In the genomic region with DNA sequence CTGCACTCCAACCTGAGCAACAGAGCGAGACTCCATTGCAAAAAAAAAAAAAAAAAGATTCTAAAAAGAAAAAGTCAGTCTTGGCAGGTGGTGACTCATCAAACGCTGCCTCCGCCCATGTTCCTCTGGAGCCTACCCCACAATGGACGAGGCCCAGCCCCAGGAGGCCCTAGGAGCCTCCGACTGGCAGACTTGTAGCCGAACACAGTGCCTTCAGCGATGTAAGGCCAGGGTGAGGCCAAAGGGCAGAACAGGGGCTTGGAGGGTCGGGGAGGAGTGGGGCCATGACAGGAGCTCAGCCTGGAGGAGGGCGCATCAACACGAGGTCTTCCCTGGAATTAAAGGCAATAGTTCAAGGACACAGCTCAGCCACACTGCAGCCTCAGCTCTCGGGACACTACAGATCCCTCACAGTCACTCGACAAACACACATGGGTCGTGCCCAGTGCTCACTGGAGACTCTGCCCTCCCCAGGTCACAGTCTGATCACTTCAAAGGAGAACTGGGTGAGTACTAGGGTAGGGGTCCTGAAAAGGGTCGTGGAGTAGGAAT, we compare ENCODE assay signal across 12 cellular contexts. TPM values are rescaled to one million over a fixed set of nuclear protein-coding genes. Genes with fewer than 3 reads are reported as not detected.
DNase-seq lines count a peak whose midpoint lies in the region; ATAC-seq, FAIRE-seq and TF ChIP-seq lines count a peak whose summit lies in the region.
"Had no signal": no experiment of that assay in that cellular context is flagged by ENCODE, and none has a peak within 500 bp of the region (broad histone marks: within the 10 kb centered on the region; RNA-seq: fewer than 3 reads in every experiment).

No MANE protein-coding gene starts in this region.

- DNase-seq in A549 (ENCODE audit: low read depth in 1 of 2, low spot score in 1 of 2) (peak in 1 of 2 experiments; percentile 53), GM04504 (ENCODE audit: low read depth) (peak; percentile 36), SJSA1 (ENCODE audit: low read depth in 1 of 2, low spot score in 2 of 2) (peak; percentile 57 to 79), glomerular visceral epithelial cell (ENCODE audit: extremely low spot score) (peak; percentile 62), T-helper 9 cell (no peak), NCI-H1436 treated with DMSO at 0.1 percent for 48 hours (lab: John Stamatoyannopoulos, UW) (no peak), HEK293T (ENCODE audit: extremely low spot score) (no peak)
- DNase-seq: NCI-H1105, T-helper 17 cell had no signal

- H3K27me3 ChIP-seq in SJSA1 (replicated peaks) = no peaks in the 10 kb centered on the region

- TF ChIP-seq CTCF in A549 (IDR thresholded peaks at IDR 0.05) = no peak

- no peaks in the 10 kb centered on the region for H3K9me3 ChIP-seq in A549
- H3K9me3 ChIP-seq in SJSA1 (replicated peaks) = no peaks in the 10 kb centered on the region

- CTCF ChIA-PET in A549 (lab: Yijun Ruan, JAX) (interaction anchor here (0.6 kb wide), 1 partner anchor 1241 kb away, joined by 3 read pairs; no protein-coding TSS in a partner anchor), HEK293T (lab: Yijun Ruan, JAX) (interaction anchor here (0.6 kb wide), 1 partner anchor 28 kb away, joined by 5 read pairs; no protein-coding TSS in a partner anchor)

- peaks cover 29% of the 10 kb centered on the region for H3K36me3 ChIP-seq in SJSA1

- TF ChIP-seq RAD21 in A549 (conservative IDR thresholded peaks at IDR 0.05 in 1 of 2, IDR thresholded peaks at IDR 0.05 in 1 of 2) = no peak

- TF ChIP-seq EP300 in A549 (IDR thresholded peaks at IDR 0.05) = no peak

- ATAC-seq in A549 (peak; percentile 32 to 39; a peak in 3 of 6 replicates), HG03108 (IDR thresholded peaks at IDR 0.05; ENCODE audit: unreplicated experiment) (no peak)
- ATAC-seq: GM23338, left lobe of liver, T-helper 17 cell had no signal

- POLR2A ChIA-PET in A549 (lab: Yijun Ruan, JAX) (no interaction called here), HEK293T (lab: Yijun Ruan, JAX) (no interaction called here)

- 31% methylated on average over 4 of the region's 14 CpGs for WGBS in A549 (ENCODE audit: missing lambda C conversion rate)

- no peak for FAIRE-seq in A549 (lab: Jason Lieb, UNC)

- H3K4me2 ChIP-seq in A549 = no peak overlapping the region
- H3K4me2 ChIP-seq: GM23338 had no signal

- no peak overlapping the region for H3K4me3 ChIP-seq in A549
- H3K4me3 ChIP-seq in SJSA1 = no peak overlapping the region
- H3K4me3 ChIP-seq: GM23338 had no signal

- TF ChIP-seq POLR2A in A549 (IDR thresholded peaks at IDR 0.05; ENCODE audit: low read length) = no peak

- H3K27ac ChIP-seq in A549 (peak overlapping the region in 1 of 2 experiments; percentile 68; a peak in 2 of 6 replicates), SJSA1 (0 out of 2 replicates have a peak overlapping the region, but pooled peaks have one; percentile 14)

- H3K4me1 ChIP-seq in A549 (peaks cover 12% of the 10 kb centered on the region), SJSA1 (replicated peaks) (peaks cover 16% of the 10 kb centered on the region)

TF ChIP-seq in A549, 52 proteins besides CTCF, POLR2A, EP300 and RAD21:
- TF ChIP-seq FOSL2 (IDR thresholded peaks at IDR 0.05) = no peak
- peak; percentile 65 for TF ChIP-seq FOSL2 (CRISPR knock-in tag; IDR thresholded peaks at IDR 0.05)
- no peak for TF ChIP-seq HOXA7 (CRISPR knock-in tag; IDR thresholded peaks at IDR 0.05)
- no peak for TF ChIP-seq PHF8 (IDR thresholded peaks at IDR 0.05; ENCODE audit: borderline replicate concordance, low read depth)
- TF ChIP-seq, protein P1, sequence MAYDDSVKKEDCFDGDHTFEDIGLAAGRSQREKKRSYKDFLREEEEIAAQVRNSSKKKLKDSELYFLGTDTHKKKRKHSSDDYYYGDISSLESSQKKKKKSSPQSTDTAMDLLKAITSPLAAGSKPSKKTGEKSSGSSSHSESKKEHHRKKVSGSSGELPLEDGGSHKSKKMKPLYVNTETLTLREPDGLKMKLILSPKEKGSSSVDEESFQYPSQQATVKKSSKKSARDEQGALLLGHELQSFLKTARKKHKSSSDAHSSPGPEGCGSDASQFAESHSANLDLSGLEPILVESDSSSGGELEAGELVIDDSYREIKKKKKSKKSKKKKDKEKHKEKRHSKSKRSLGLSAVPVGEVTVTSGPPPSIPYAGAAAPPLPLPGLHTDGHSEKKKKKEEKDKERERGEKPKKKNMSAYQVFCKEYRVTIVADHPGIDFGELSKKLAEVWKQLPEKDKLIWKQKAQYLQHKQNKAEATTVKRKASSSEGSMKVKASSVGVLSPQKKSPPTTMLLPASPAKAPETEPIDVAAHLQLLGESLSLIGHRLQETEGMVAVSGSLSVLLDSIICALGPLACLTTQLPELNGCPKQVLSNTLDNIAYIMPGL (CRISPR knock-in tag; IDR thresholded peaks at IDR 0.05; ENCODE audit: borderline replicate concordance) = no peak

TF ChIP-seq in HEK293T, 16 proteins besides CTCF, POLR2A, EP300 and RAD21:
- TF ChIP-seq SUZ12 (IDR thresholded peaks at IDR 0.05) (no peak), HDGF (IDR thresholded peaks at IDR 0.05; ENCODE audit: borderline replicate concordance) (no peak), TARDBP (IDR thresholded peaks at IDR 0.05) (no peak), FOXM1 (IDR thresholded peaks at IDR 0.05; ENCODE audit: borderline replicate concordance) (no peak), FOXA1 (IDR thresholded peaks at IDR 0.05) (no peak), FOXK2 (IDR thresholded peaks at IDR 0.05) (no peak), NFRKB (IDR thresholded peaks at IDR 0.05) (no peak), ZNF384 (IDR thresholded peaks at IDR 0.05) (no peak), ELF4 (IDR thresholded peaks at IDR 0.05) (no peak), L3MBTL2 (conservative IDR thresholded peaks at IDR 0.05) (no peak), BHLHE40 (IDR thresholded peaks at IDR 0.05; ENCODE audit: borderline replicate concordance) (no peak), SP1 (IDR thresholded peaks at IDR 0.05) (no peak), CTBP1 (IDR thresholded peaks at IDR 0.05; ENCODE audit: borderline replicate concordance) (no peak), LEF1 (IDR thresholded peaks at IDR 0.05; ENCODE audit: borderline replicate concordance) (no peak), ARNT (IDR thresholded peaks at IDR 0.05) (no peak)
- TF ChIP-seq, protein P2, sequence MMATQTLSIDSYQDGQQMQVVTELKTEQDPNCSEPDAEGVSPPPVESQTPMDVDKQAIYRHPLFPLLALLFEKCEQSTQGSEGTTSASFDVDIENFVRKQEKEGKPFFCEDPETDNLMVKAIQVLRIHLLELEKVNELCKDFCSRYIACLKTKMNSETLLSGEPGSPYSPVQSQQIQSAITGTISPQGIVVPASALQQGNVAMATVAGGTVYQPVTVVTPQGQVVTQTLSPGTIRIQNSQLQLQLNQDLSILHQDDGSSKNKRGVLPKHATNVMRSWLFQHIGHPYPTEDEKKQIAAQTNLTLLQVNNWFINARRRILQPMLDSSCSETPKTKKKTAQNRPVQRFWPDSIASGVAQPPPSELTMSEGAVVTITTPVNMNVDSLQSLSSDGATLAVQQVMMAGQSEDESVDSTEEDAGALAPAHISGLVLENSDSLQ (IDR thresholded peaks at IDR 0.05) = no peak

RNA-seq across cellular contexts. Expression of a gene that starts 5.1 kb away (rescaled TPM):
- polyA plus RNA-seq in A549 (2011; rRNA removed) = 10.1 and 10.2 TPM in 2 replicates
- polyA plus RNA-seq in A549 (2012; cell fraction: cytosol; rRNA removed) = 23.8 and 28.6 TPM in 2 replicates
- polyA plus RNA-seq in A549 (2012; cell fraction: nucleus; rRNA removed) = 18.2 and 19.8 TPM in 2 replicates
- polyA plus RNA-seq in A549 (2017; fragmentation: RNase III; extraction: RNeasy Plus Mini Kit Qiagen cat#74134 plus additional on column Dnase treatment) = 15.5 to 18.4 TPM (median 16.5 TPM) in 3 replicates
- 8.7 and 11.7 TPM in 2 replicates for polyA minus RNA-seq in A549 (2011; rRNA and poly(A)+ RNA removed)
- total RNA-seq in SJSA1 (2014; rRNA removed; shearing (Covaris generic)) = 23.1 and 38.4 TPM in 2 replicates

RNA-seq across cellular contexts. Expression of a gene that starts 5.7 kb away (rescaled TPM):
- 5.5 and 8.5 TPM in 2 replicates for polyA plus RNA-seq in A549 (2011; rRNA removed)
- 7.7 and 9.8 TPM in 2 replicates for polyA plus RNA-seq in A549 (2012; cell fraction: cytosol; rRNA removed)
- 9.2 and 9.3 TPM in 2 replicates for polyA plus RNA-seq in A549 (2012; cell fraction: nucleus; rRNA removed)
- 6.0 to 10.7 TPM (median 9.2 TPM) in 3 replicates for polyA plus RNA-seq in A549 (2017; fragmentation: RNase III; extraction: RNeasy Plus Mini Kit Qiagen cat#74134 plus additional on column Dnase treatment)
- polyA minus RNA-seq in A549 (2011; rRNA and poly(A)+ RNA removed) = 6.3 and 6.7 TPM in 2 replicates
- total RNA-seq in SJSA1 (2014; rRNA removed; shearing (Covaris generic)) = 10.6 TPM in 1 of 2 replicates, not detected in the other

RNA-seq across cellular contexts. Expression of a gene that starts 25.4 kb away (rescaled TPM):
- polyA plus RNA-seq in A549 (2011; rRNA removed) (30.4 and 31.9 TPM in 2 replicates), A549 (2017; fragmentation: RNase III; extraction: RNeasy Plus Mini Kit Qiagen cat#74134 plus additional on column Dnase treatment) (37.7 to 42.4 TPM (median 42.1 TPM) in 3 replicates)
- polyA plus RNA-seq in A549 (2012; cell fraction: cytosol; rRNA removed) = 68.5 and 118 TPM in 2 replicates
- 86.5 and 152 TPM in 2 replicates for polyA plus RNA-seq in A549 (2012; cell fraction: nucleus; rRNA removed)
- 18.0 and 28.2 TPM in 2 replicates for polyA minus RNA-seq in A549 (2011; rRNA and poly(A)+ RNA removed)
- 55.1 and 64.8 TPM in 2 replicates for total RNA-seq in SJSA1 (2014; rRNA removed; shearing (Covaris generic))

RNA-seq across cellular contexts. Expression of a gene that starts 44.3 kb away (rescaled TPM):
- polyA plus RNA-seq in A549 (2011; rRNA removed) (0.03 and 0.04 TPM in 2 replicates), A549 (2017; fragmentation: RNase III; extraction: RNeasy Plus Mini Kit Qiagen cat#74134 plus additional on column Dnase treatment) (not detected in 3 replicates)
- polyA plus RNA-seq in A549 (2012; cell fraction: cytosol; rRNA removed) = 0.03 TPM in 2 replicates
- 0.10 and 0.12 TPM in 2 replicates for polyA plus RNA-seq in A549 (2012; cell fraction: nucleus; rRNA removed)
- polyA minus RNA-seq in A549 (2011; rRNA and poly(A)+ RNA removed) = 0.08 TPM in 1 of 2 replicates, not detected in the other
- total RNA-seq in SJSA1 (2014; rRNA removed; shearing (Covaris generic)) = not detected in 2 replicates

RNA-seq across cellular contexts. Expression of a gene that starts 47.0 kb away (rescaled TPM):
- polyA plus RNA-seq in A549 (2011; rRNA removed) = 52.1 and 56.0 TPM in 2 replicates
- 86.5 and 87.5 TPM in 2 replicates for polyA plus RNA-seq in A549 (2012; cell fraction: cytosol; rRNA removed)
- 96.9 and 101 TPM in 2 replicates for polyA plus RNA-seq in A549 (2012; cell fraction: nucleus; rRNA removed)
- polyA plus RNA-seq in A549 (2017; fragmentation: RNase III; extraction: RNeasy Plus Mini Kit Qiagen cat#74134 plus additional on column Dnase treatment) = 64.0 to 67.6 TPM (median 65.7 TPM) in 3 replicates
- 18.7 and 20.4 TPM in 2 replicates for polyA minus RNA-seq in A549 (2011; rRNA and poly(A)+ RNA removed)
- 138 and 146 TPM in 2 replicates for total RNA-seq in SJSA1 (2014; rRNA removed; shearing (Covaris generic))

Comparison
In these comparisons a context has a peak if more than half of its experiments do, and no peak if none do; other contexts are left out.
1. DNase-seq: peak in GM04504 (single experiment), SJSA1 (2 of 2) and glomerular visceral epithelial cell (single experiment); none in T-helper 9 cell (single experiment), NCI-H1436 treated with DMSO at 0.1 percent for 48 hours (single experiment) and HEK293T (single experiment).